ENCODE assay signal across 8 cellular contexts in the genomic region with DNA sequence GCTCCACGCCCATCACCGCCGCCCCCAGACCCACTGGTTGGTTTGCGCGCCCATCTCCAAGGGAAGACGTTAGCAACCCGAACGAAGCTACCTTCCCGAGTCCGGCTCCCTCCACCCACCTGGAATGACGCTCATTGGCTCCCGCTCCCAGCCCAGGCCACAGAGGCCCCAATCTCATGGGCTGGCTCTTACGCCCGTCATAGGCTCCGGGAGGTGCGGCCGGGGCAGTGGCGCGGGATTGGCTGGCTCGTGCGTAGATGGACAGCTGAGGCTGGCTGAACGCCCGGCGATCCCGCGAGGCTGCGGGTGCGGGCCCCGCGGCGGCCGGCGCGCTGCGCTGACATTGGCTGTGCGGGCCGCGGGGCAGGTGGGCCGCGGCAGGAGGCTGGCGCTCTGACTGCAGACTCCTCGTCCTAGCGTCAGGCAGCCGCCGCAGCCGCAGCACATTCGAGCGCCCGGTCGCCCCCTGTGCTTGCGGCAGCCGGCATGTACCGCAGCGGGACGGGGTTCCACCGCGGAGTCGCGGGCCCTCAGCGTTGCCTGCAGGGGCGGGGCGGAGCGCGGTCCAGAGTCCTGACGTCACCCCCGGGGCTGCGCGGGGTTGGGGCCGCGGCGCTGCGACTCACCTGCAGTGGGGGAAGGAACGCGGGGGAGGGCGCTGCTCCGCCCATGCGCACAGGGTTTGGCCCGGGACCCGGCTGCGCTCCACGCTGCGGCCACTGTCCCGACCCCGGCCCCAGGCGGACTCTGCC. TPM values are rescaled to one million over a fixed set of nuclear protein-coding genes. Genes with fewer than 3 reads are reported as not detected.
DNase-seq lines count a peak whose midpoint lies in the region; ATAC-seq and TF ChIP-seq lines count a peak whose summit lies in the region.

No MANE protein-coding gene starts in this region.

- H3K27ac ChIP-seq in upper lobe of right lung: peak overlapping the region; percentile 81

- H3K4me3 ChIP-seq in GM08714 (ENCODE audit: low read length): peak overlapping the region; percentile 73
- peak overlapping the region; percentile 84 for H3K4me3 ChIP-seq in upper lobe of right lung

- H3K4me1 ChIP-seq in upper lobe of right lung: peaks cover 5% of the 10 kb centered on the region

- ATAC-seq in HG02678 (IDR thresholded peaks at IDR 0.05; ENCODE audit: unreplicated experiment) (peak; percentile 96), left cardiac atrium (peak; percentile 96 to 98), upper lobe of right lung (peak; percentile 99)

- H3K9me3 ChIP-seq in upper lobe of right lung: no peaks in the 10 kb centered on the region

- H3K36me3 ChIP-seq in upper lobe of right lung: no peaks in the 10 kb centered on the region

- peaks cover 5% of the 10 kb centered on the region for H3K27me3 ChIP-seq in upper lobe of right lung

- TF ChIP-seq CTCF in upper lobe of right lung (IDR thresholded peaks at IDR 0.05): peak; percentile 32

- intact Hi-C loops in left cardiac atrium (cut with DNase I): loop anchor here in 1 of 2 donors (2.0 kb wide), 1 partner anchor 78 kb away; no protein-coding TSS in a partner anchor
- intact Hi-C loops in posterior cingulate gyrus (cut with DNase I): loop anchor here (2.0 to 5.0 kb wide), 3 partner anchors 116 to 248 kb away; a partner anchor contains a TSS
- intact Hi-C loops in upper lobe of right lung (cut with DNase I): no loop called here

- peak; percentile 100 for DNase-seq in NCI-H1105 treated with DMSO at 0.1 percent for 48 hours (lab: John Stamatoyannopoulos, UW)
- peak; percentile 77 for DNase-seq in T follicular helper cell (ENCODE audit: low read depth)
- peak; percentile 100 for DNase-seq in amniotic stem cell (lab: John Stamatoyannopoulos, UW)
- peak; percentile 99 for DNase-seq in left cardiac atrium
- peak; percentile 98 to 100 (median 99) for DNase-seq in posterior cingulate gyrus
- DNase-seq in upper lobe of right lung: peak; percentile 98

RNA-seq across cellular contexts. Expression of a gene that starts 0.5 kb away (rescaled TPM):
- total RNA-seq in left cardiac atrium: 10 to 100 TPM; 49.9 to 52.9 TPM
- total RNA-seq in upper lobe of right lung: 205 TPM

Comparison
In these comparisons a context has a peak if more than half of its experiments do, and no peak if none do; other contexts are left out.
1. Peak in every context shown above with its lines: DNase-seq, ATAC-seq, H3K4me3 ChIP-seq and H3K27ac ChIP-seq.